19 cellular contexts compared by ENCODE assay signal in the genomic region with DNA sequence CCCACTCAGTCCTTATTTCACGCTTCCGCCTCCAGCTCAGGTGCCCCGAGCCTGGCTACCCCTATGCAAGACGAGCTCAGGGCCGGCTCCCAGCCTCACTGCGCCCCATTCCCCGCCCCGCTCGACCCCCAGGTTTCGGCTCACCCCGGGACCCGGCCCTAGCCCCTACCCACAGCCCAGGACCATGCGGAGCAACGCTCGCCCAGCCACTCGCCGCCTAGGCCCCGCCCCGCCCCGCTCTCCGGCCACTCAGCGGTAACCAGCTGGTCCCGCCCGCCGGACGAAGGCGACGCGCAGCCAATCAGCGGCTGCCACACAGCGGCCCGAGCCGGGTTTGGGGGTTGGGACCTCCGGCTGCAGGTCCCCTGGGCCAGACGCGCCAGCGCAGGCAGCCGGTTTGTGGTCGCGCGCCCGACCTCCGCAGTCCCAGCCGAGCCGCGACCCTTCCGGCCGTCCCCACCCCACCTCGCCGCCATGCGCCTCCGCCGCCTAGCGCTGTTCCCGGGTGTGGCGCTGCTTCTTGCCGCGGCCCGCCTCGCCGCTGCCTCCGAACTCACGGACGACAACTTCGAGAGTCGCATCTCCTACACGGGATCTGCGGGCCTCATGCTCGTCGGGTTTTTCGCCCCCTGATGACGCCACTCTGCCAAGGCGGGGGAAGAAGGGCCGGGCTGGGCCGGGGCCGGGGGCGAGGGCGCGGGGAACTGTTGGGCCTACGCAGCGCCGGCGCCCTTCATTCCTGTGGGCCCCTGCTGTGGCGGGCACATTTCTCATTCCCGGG. TPM values are rescaled to one million over a fixed set of nuclear protein-coding genes. Genes with fewer than 3 reads are reported as not detected.
DNase-seq lines count a peak whose midpoint lies in the region; ATAC-seq and TF ChIP-seq lines count a peak whose summit lies in the region.
"Had no signal": no experiment of that assay in that cellular context is flagged by ENCODE, and none has a peak within 500 bp of the region (broad histone marks: within the 10 kb centered on the region; RNA-seq: fewer than 3 reads in every experiment).

A gene (minus strand): TSS at position 196 of the 781 bp plus-strand sequence. CDS start 783 bp downstream, outside the sequence.

- ATAC-seq in right cardiac atrium = peak; percentile 55 to 68
- ATAC-seq in naive thymus-derived CD4-positive, alpha-beta T cell = peak; percentile 48
- no peak for ATAC-seq in GM18498 (IDR thresholded peaks at IDR 0.05; ENCODE audit: unreplicated experiment)
- ATAC-seq: gastrocnemius medialis had no signal

- POLR2A ChIA-PET in naive thymus-derived CD4-positive, alpha-beta T cell (lab: Charles Lee) = no interaction called here

- H3K79me2 ChIP-seq in osteoblast (ENCODE audit: insufficient read depth, low read length) = no peaks in the 10 kb centered on the region

- H4K20me1 ChIP-seq in osteoblast (ENCODE audit: insufficient read depth, low read length) = no peaks in the 10 kb centered on the region

- no peaks in the 10 kb centered on the region for H3K9me3 ChIP-seq in right cardiac atrium (ENCODE audit: control insufficient read depth, low read length)
- H3K9me3 ChIP-seq in right atrium auricular region = no peaks in the 10 kb centered on the region
- no peaks in the 10 kb centered on the region for H3K9me3 ChIP-seq in naive thymus-derived CD4-positive, alpha-beta T cell (ENCODE audit: control insufficient read depth in 2 of 3, low read length in 3 of 3)
- H3K9me3 ChIP-seq in osteoblast (ENCODE audit: low read depth, low read length) = no peaks in the 10 kb centered on the region
- H3K9me3 ChIP-seq: gastrocnemius medialis, neutrophil, suprapubic skin had no signal

- H3K4me3 Mint-ChIP-seq in chondrocyte (ENCODE audit: unreplicated experiment) = no peak within 1 kb of the TSS
- H3K4me3 Mint-ChIP-seq in naive thymus-derived CD4-positive, alpha-beta T cell = no peak within 1 kb of the TSS

- no peaks in the 10 kb centered on the region for H3K9me3 Mint-ChIP-seq in chondrocyte (ENCODE audit: low read depth)
- no peaks in the 10 kb centered on the region for H3K9me3 Mint-ChIP-seq in naive thymus-derived CD4-positive, alpha-beta T cell

- H3K27me3 ChIP-seq in right cardiac atrium (ENCODE audit: control insufficient read depth, insufficient read depth) (no peaks in the 10 kb centered on the region), right atrium auricular region (no peaks in the 10 kb centered on the region), osteoblast (ENCODE audit: insufficient read depth, low read length) (no peaks in the 10 kb centered on the region)
- no peaks in the 10 kb centered on the region for H3K27me3 ChIP-seq in naive thymus-derived CD4-positive, alpha-beta T cell (ENCODE audit: control insufficient read depth in 2 of 2, insufficient read depth in 2 of 2, low read length in 2 of 2)
- H3K27me3 ChIP-seq: cardiac muscle cell, gastrocnemius medialis, neutrophil, suprapubic skin had no signal

- no peaks in the 10 kb centered on the region for H3K27me3 Mint-ChIP-seq in chondrocyte (ENCODE audit: low read depth)
- no peaks in the 10 kb centered on the region for H3K27me3 Mint-ChIP-seq in naive thymus-derived CD4-positive, alpha-beta T cell

- H3K36me3 ChIP-seq in right atrium auricular region (peaks cover 9% of the 10 kb centered on the region), osteoblast (ENCODE audit: insufficient read depth, low read length) (no peaks in the 10 kb centered on the region)
- H3K36me3 ChIP-seq in naive thymus-derived CD4-positive, alpha-beta T cell (ENCODE audit: control insufficient read depth in 2 of 3, insufficient read depth in 3 of 3, low read length in 3 of 3) = peaks cover 0 to 5% (median 0%) of the 10 kb centered on the region in 3 experiments
- H3K36me3 ChIP-seq: cardiac muscle cell, neutrophil had no signal

- H3K27ac Mint-ChIP-seq in chondrocyte (ENCODE audit: unreplicated experiment) = no peak within 1 kb of the TSS
- no peak within 1 kb of the TSS for H3K27ac Mint-ChIP-seq in naive thymus-derived CD4-positive, alpha-beta T cell
- H3K27ac Mint-ChIP-seq: CD14-positive monocyte had no signal

- TF ChIP-seq CTCF in right atrium auricular region (IDR thresholded peaks at IDR 0.05) = no peak
- TF ChIP-seq CTCF in chondrocyte (IDR thresholded peaks at IDR 0.05) = no peak
- TF ChIP-seq CTCF in osteoblast (IDR thresholded peaks at IDR 0.05; ENCODE audit: extremely low read depth, low read depth, low read length) = no peak

- H3K4me1 Mint-ChIP-seq in chondrocyte (ENCODE audit: low read depth) = no peaks in the 10 kb centered on the region
- no peaks in the 10 kb centered on the region for H3K4me1 Mint-ChIP-seq in naive thymus-derived CD4-positive, alpha-beta T cell
- H3K4me1 Mint-ChIP-seq: CD14-positive monocyte had no signal

- H2AFZ ChIP-seq in osteoblast (ENCODE audit: low read length) = no peak within 1 kb of the TSS

- H3K4me2 ChIP-seq in osteoblast (ENCODE audit: insufficient read depth, low read length) = no peak within 1 kb of the TSS

- H3K4me1 ChIP-seq in right cardiac atrium (ENCODE audit: control insufficient read depth, insufficient read depth, low read length) (no peaks in the 10 kb centered on the region), right atrium auricular region (no peaks in the 10 kb centered on the region), osteoblast (ENCODE audit: insufficient read depth, low read length) (no peaks in the 10 kb centered on the region)
- H3K4me1 ChIP-seq in naive thymus-derived CD4-positive, alpha-beta T cell (ENCODE audit: control insufficient read depth in 2 of 2, insufficient read depth in 2 of 2, low read length in 2 of 2) = no peaks in the 10 kb centered on the region
- H3K4me1 ChIP-seq: gastrocnemius medialis, suprapubic skin had no signal

- 76% methylated on average over 84 of the region's 85 CpGs for WGBS in right cardiac atrium

- no peak within 1 kb of the TSS for H3K4me3 ChIP-seq in right cardiac atrium (ENCODE audit: low read length)
- H3K4me3 ChIP-seq in right atrium auricular region = no peak within 1 kb of the TSS
- no peak within 1 kb of the TSS for H3K4me3 ChIP-seq in naive thymus-derived CD4-positive, alpha-beta T cell (ENCODE audit: low read length)
- no peak within 1 kb of the TSS for H3K4me3 ChIP-seq in osteoblast (ENCODE audit: insufficient read depth, low read length)
- H3K4me3 ChIP-seq: cardiac muscle cell, gastrocnemius medialis, suprapubic skin had no signal

- DNase-seq in right cardiac atrium (peak in 2 of 3 donors; percentile 38 to 49), right atrium auricular region (ENCODE audit: low spot score) (no peak), chondrocyte (ENCODE audit: low spot score) (peak; percentile 90), NCI-H2196 (lab: John Stamatoyannopoulos, UW; ENCODE audit: unreplicated experiment) (no peak), NCI-H226 (no peak), osteoblast (ENCODE audit: insufficient read length, low spot score, missing footprints) (no peak)
- DNase-seq in naive thymus-derived CD4-positive, alpha-beta T cell = no peak
- DNase-seq: activated CD4-positive, alpha-beta T cell treated with anti-CD3 and anti-CD28 coated beads for 48 hours; activated gamma-delta T cell treated with Interleukin-2 at 50 U/mL for 16 hours; gastrocnemius medialis; NCI-H1694; NCI-H774; OCI-M1; SHP77 had no signal

- intact Hi-C loops in right cardiac atrium (cut with DNase I) = no loop called here
- intact Hi-C loops in naive thymus-derived CD4-positive, alpha-beta T cell (cut with micrococcal nuclease) = no loop called here

- H3K27ac ChIP-seq in right cardiac atrium (ENCODE audit: low read length) = no peak within 1 kb of the TSS
- no peak within 1 kb of the TSS for H3K27ac ChIP-seq in right atrium auricular region
- H3K27ac ChIP-seq in naive thymus-derived CD4-positive, alpha-beta T cell (ENCODE audit: low read depth, low read length) = no peak within 1 kb of the TSS
- H3K27ac ChIP-seq in osteoblast (ENCODE audit: low read depth, low read length) = no peak within 1 kb of the TSS
- H3K27ac ChIP-seq: cardiac muscle cell, gastrocnemius medialis, neutrophil, suprapubic skin had no signal

- peaks cover 11% of the 10 kb centered on the region for H3K36me3 Mint-ChIP-seq in chondrocyte (ENCODE audit: low read depth)
- H3K36me3 Mint-ChIP-seq in naive thymus-derived CD4-positive, alpha-beta T cell = peaks cover 4 to 38% (median 26%) of the 10 kb centered on the region in 5 donors

- CTCF ChIA-PET in naive thymus-derived CD4-positive, alpha-beta T cell (lab: Charles Lee) = no interaction called here

RNA-seq across cellular contexts. Expression of the gene that starts here (rescaled TPM):
- total RNA-seq in right cardiac atrium = 1 to 10 TPM; 1.2 to 2.0 (median 1.6) TPM
- polyA plus RNA-seq in right cardiac atrium = 2.5 TPM
- 1 to 10 TPM in 1 of 2 donors, under 1 TPM in 1; 0.26 to 1.7 TPM for total RNA-seq in right atrium auricular region
- 1.6 to 3.6 TPM (median 3.1 TPM) in 3 replicates for total RNA-seq in chondrocyte
- 10 to 100 TPM in 3 of 5 experiments, 1 to 10 TPM in 2; 6.9 to 14.4 (median 12.2) TPM for total RNA-seq in naive thymus-derived CD4-positive, alpha-beta T cell
- under 1 TPM; 0.61 to 0.99 TPM for polyA plus RNA-seq in naive thymus-derived CD4-positive, alpha-beta T cell
- 1.1 and 3.8 TPM in 2 replicates for total RNA-seq in osteoblast
- polyA plus RNA-seq: CD14-positive monocyte had no signal

Comparison
In these comparisons a context has a peak if more than half of its experiments do, and no peak if none do; other contexts are left out.
1. DNase-seq: peak in right cardiac atrium (2 of 3) and chondrocyte (single experiment); none in right atrium auricular region (single experiment), naive thymus-derived CD4-positive, alpha-beta T cell (0 of 9), NCI-H2196 (single experiment), NCI-H226 (single experiment) and osteoblast (single experiment).